Comparison of ENCODE assay signal across 18 cellular contexts in the genomic region with DNA sequence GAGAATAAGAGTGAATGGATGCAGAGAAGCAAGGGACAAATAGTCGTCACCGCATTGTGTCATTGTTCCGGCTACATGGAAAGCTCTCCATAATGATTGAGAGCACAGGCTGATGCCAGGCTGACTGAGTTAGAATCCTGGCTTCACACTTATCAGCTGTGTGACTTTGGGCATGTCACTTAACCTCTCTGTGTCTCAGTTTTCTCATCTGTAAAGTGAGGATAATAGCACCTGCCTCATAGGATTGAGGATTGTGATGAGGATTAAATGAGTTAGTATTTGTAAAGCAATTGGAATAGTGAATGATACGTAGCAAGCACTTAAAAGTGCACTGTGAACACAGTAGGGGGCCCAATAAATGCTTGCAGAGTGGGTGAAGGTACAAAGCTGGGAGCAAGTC. TPM values are rescaled to one million over a fixed set of nuclear protein-coding genes. Genes with fewer than 3 reads are reported as not detected.
DNase-seq lines count a peak whose midpoint lies in the region; ATAC-seq, FAIRE-seq and TF ChIP-seq lines count a peak whose summit lies in the region.
"Had no signal": no experiment of that assay in that cellular context is flagged by ENCODE, and none has a peak within 500 bp of the region (broad histone marks: within the 10 kb centered on the region; RNA-seq: fewer than 3 reads in every experiment).

No MANE protein-coding gene starts in this region.

- intact Hi-C loops in GM12878 (cut with micrococcal nuclease; ENCODE audit: unreplicated experiment), result no loop called here

- H3K18ac ChIP-seq in H1 (ENCODE audit: extremely low read depth, low read length), result no peak overlapping the region

- H4K91ac ChIP-seq in H1 (replicated peaks; ENCODE audit: insufficient read length, low read length), result peak overlapping the region; percentile 15

- WGBS in GM12878 (ENCODE audit: insufficient coverage, insufficient replicate concordance, low lambda C conversion rate, missing lambda C conversion rate), result 69% methylated on average over 4 of the region's 4 CpGs
- WGBS in H1 (ENCODE audit: extremely low coverage in 1 of 2, insufficient coverage in 1 of 2, insufficient read length in 1 of 2, insufficient replicate concordance in 2 of 2, low coverage in 1 of 2, low lambda C conversion rate in 2 of 2, missing lambda C conversion rate in 1 of 2), 2 experiments, result 89 to 100% methylated on average over 1 to 4 of the region's 4 CpGs

- H3K27ac ChIP-seq in BLaER1 (no peak overlapping the region), Karpas-422 (ENCODE audit: low read length) (no peak overlapping the region), GM12878 (ENCODE audit: control insufficient read depth, insufficient read depth) (no peak overlapping the region), H1 (ENCODE audit: low read depth, low read length) (no peak overlapping the region)
- H3K27ac ChIP-seq: HL-60 had no signal

- BruUV-seq in GM12878 (replicated peaks; lab: Mats Ljungman, UMichigan), result no TSS peak

- H2BK12ac ChIP-seq in H1 (ENCODE audit: low read depth, low read length), result peak overlapping the region; percentile 78; the same call in 1 of the 2 replicates

- no peak overlapping the region for H2AK5ac ChIP-seq in H1 (ENCODE audit: low read depth, low read length)

- H3K9me3 ChIP-seq in BLaER1 (no peaks in the 10 kb centered on the region), Karpas-422 (ENCODE audit: low read length) (no peaks in the 10 kb centered on the region), GM12878 (replicated peaks; ENCODE audit: control insufficient read depth, insufficient read depth, low read length) (no peaks in the 10 kb centered on the region), H1 (ENCODE audit: insufficient read depth in 2 of 2, low read depth in 1 of 2, low read length in 1 of 2) (no peaks in the 10 kb centered on the region)

- RAD21 ChIA-PET in GM12878 (lab: Charles Lee; ENCODE audit: unreplicated experiment), result interaction anchor here (1.0 to 2.0 kb wide), 4 partner anchors 45 to 179 kb away, joined by 3 to 9 read pairs (median 6); no protein-coding TSS in a partner anchor

- no peaks in the 10 kb centered on the region for H3K23me2 ChIP-seq in H1 (ENCODE audit: low read depth, low read length)

- TF ChIP-seq EP300 in GM12878 (IDR thresholded peaks at IDR 0.05; ENCODE audit: borderline replicate concordance in 1 of 2, control insufficient read depth in 1 of 2, low read depth in 2 of 2, low read length in 2 of 2) (no peak), H1 (IDR thresholded peaks at IDR 0.05; ENCODE audit: borderline replicate concordance in 1 of 2, low read depth in 2 of 2, low read length in 2 of 2) (no peak)

- H2BK20ac ChIP-seq in H1 (ENCODE audit: low read length), result peak overlapping the region; percentile 94

- DNase-seq in Karpas-422, result no peak
- DNase-seq in GM12878 (ENCODE audit: low read depth, low spot score), result no peak
- no peak for DNase-seq in H1 (ENCODE audit: low read depth in 1 of 2, low spot score in 2 of 2)
- no peak for DNase-seq in amygdala (lab: John Stamatoyannopoulos, UW)
- DNase-seq in NCI-H128 (lab: John Stamatoyannopoulos, UW; ENCODE audit: unreplicated experiment), result no peak
- DNase-seq in midbrain (lab: John Stamatoyannopoulos, UW), result no peak
- DNase-seq: ACHN; Calu3; CD8-positive, alpha-beta T cell; DMS53; DND-41; GOT3; H9 had no signal

- peak; percentile 19; the same call in 2 of the 3 replicates for ATAC-seq in GM12878
- ATAC-seq in activated CD4-positive, CD25-positive, alpha-beta regulatory T cell treated with anti-CD3 and anti-CD28 coated beads, Interleukin-2, amount 50 U/mL, for 24 hours, result no peak
- ATAC-seq: CD8-positive, alpha-beta T cell had no signal

- H3K79me2 ChIP-seq in Karpas-422 (ENCODE audit: low read length) (no peaks in the 10 kb centered on the region), GM12878 (ENCODE audit: control insufficient read depth, insufficient read depth, low read length) (no peaks in the 10 kb centered on the region), H1 (ENCODE audit: control insufficient read depth in 1 of 2, insufficient read depth in 2 of 2, low read length in 2 of 2) (no peaks in the 10 kb centered on the region)

- TF ChIP-seq CTCF in GM12878 (IDR thresholded peaks at IDR 0.05 in 2 of 3, conservative IDR thresholded peaks at IDR 0.05 in 1 of 3; ENCODE audit: control insufficient read depth in 2 of 3, extremely low read depth in 1 of 3, insufficient read depth in 1 of 3, low read depth in 3 of 3, low read length in 3 of 3) (no peak), H1 (IDR thresholded peaks at IDR 0.05; ENCODE audit: control extremely low read depth in 1 of 3, insufficient read depth in 1 of 3, low read depth in 1 of 3, low read length in 3 of 3) (no peak)

- no peaks in the 10 kb centered on the region for H3K36me3 ChIP-seq in BLaER1
- H3K36me3 ChIP-seq in Karpas-422 (ENCODE audit: insufficient read depth, low read length), result no peaks in the 10 kb centered on the region
- H3K36me3 ChIP-seq in GM12878 (ENCODE audit: control insufficient read depth in 2 of 2, insufficient read depth in 2 of 2, low read length in 1 of 2), result no peaks in the 10 kb centered on the region
- H3K36me3 ChIP-seq in H1 (ENCODE audit: control insufficient read depth in 2 of 4, insufficient read depth in 4 of 4, low read length in 3 of 4), result no peaks in the 10 kb centered on the region

- POLR2A ChIA-PET in GM12878 (lab: Charles Lee), result no interaction called here
- POLR2A ChIA-PET in H1 (lab: Charles Lee; ENCODE audit: partially characterized antibody), result interaction anchor here (1.8 kb wide), 1 partner anchor 45 kb away, joined by 4 read pairs; no protein-coding TSS in a partner anchor

- no peaks in the 10 kb centered on the region for H3K79me1 ChIP-seq in H1 (ENCODE audit: low read depth, low read length)

- H3K27me3 ChIP-seq in BLaER1 (no peaks in the 10 kb centered on the region), Karpas-422 (ENCODE audit: low read length) (no peaks in the 10 kb centered on the region; the same call in 1 of the 2 replicates), GM12878 (replicated peaks in 1 of 2; ENCODE audit: control insufficient read depth in 2 of 2, insufficient read depth in 2 of 2, low read length in 1 of 2) (no peaks in the 10 kb centered on the region), H1 (replicated peaks in 1 of 4; ENCODE audit: control insufficient read depth in 3 of 4, extremely low read depth in 1 of 4, insufficient read depth in 3 of 4, low read length in 3 of 4) (no peaks in the 10 kb centered on the region; a peak in 1 of 7 replicates)

- H2BK5ac ChIP-seq in H1 (ENCODE audit: low read depth, low read length), result no peak overlapping the region

- H3K9ac ChIP-seq in BLaER1, result no peak overlapping the region
- H3K9ac ChIP-seq in Karpas-422 (ENCODE audit: low read length), result no peak overlapping the region
- no peak overlapping the region for H3K9ac ChIP-seq in GM12878 (ENCODE audit: control insufficient read depth, insufficient read depth, low read length)
- H3K9ac ChIP-seq in H1 (replicated peaks in 1 of 4; ENCODE audit: extremely low read depth in 1 of 4, low read depth in 3 of 4, low read length in 3 of 4), result no peak overlapping the region

- H3K4ac ChIP-seq in H1 (replicated peaks; ENCODE audit: insufficient read length, low read depth, low read length), result no peak overlapping the region

- SMC1A ChIA-PET in GM12878 (lab: Charles Lee; ENCODE audit: uncharacterized antibody, unreplicated experiment), result interaction anchor here (0.7 to 2.6 kb wide), 7 partner anchors 21 to 129 kb away, joined by 3 to 21 read pairs (median 4); a partner anchor contains a TSS

- H3K4me2 ChIP-seq in BLaER1 (peak overlapping the region; percentile 13; the same call in 1 of the 2 replicates), Karpas-422 (ENCODE audit: low read depth, low read length, poor library complexity, severe bottlenecking) (peak overlapping the region; percentile 31), GM12878 (ENCODE audit: control insufficient read depth, insufficient read depth) (peak overlapping the region; percentile 23; the same call in 1 of the 2 replicates), H1 (ENCODE audit: insufficient read depth in 1 of 2, low read depth in 2 of 2, low read length in 2 of 2) (no peak overlapping the region)

- no peaks in the 10 kb centered on the region for H3K9me2 ChIP-seq in Karpas-422 (replicated peaks; ENCODE audit: insufficient read depth, low read length)

- no peak overlapping the region for H3K23ac ChIP-seq in H1 (ENCODE audit: insufficient read length)

- no peak overlapping the region for H4K8ac ChIP-seq in H1 (ENCODE audit: extremely low read depth, insufficient read depth, low read length)

- peak overlapping the region; percentile 76; the same call in 1 of the 2 replicates for H2BK15ac ChIP-seq in H1 (ENCODE audit: low read length)

- no peaks in the 10 kb centered on the region for H4K20me1 ChIP-seq in BLaER1
- no peaks in the 10 kb centered on the region for H4K20me1 ChIP-seq in Karpas-422 (ENCODE audit: insufficient read depth, low read depth, low read length)
- no peaks in the 10 kb centered on the region for H4K20me1 ChIP-seq in GM12878 (ENCODE audit: control insufficient read depth, insufficient read depth)
- H4K20me1 ChIP-seq in H1 (replicated peaks in 1 of 2; ENCODE audit: control insufficient read depth in 1 of 2, insufficient read depth in 2 of 2, low read length in 2 of 2), result no peaks in the 10 kb centered on the region

- FAIRE-seq in GM12878 (lab: Jason Lieb, UNC) (no peak), H1 (lab: Jason Lieb, UNC) (no peak)
- FAIRE-seq: G401.6, GM18507 had no signal

- H3K56ac ChIP-seq in H1 (replicated peaks; ENCODE audit: insufficient read length, low read depth, low read length), result no peak overlapping the region

- no peak for TF ChIP-seq POLR2A in GM12878 (IDR thresholded peaks at IDR 0.05; ENCODE audit: low read depth, low read length)
- no peak for TF ChIP-seq POLR2A in H1 (IDR thresholded peaks at IDR 0.05; ENCODE audit: control extremely low read depth in 1 of 2, low read depth in 2 of 2, low read length in 2 of 2)

- TF ChIP-seq RAD21 in GM12878 (IDR thresholded peaks at IDR 0.05; ENCODE audit: insufficient read depth, low read depth, low read length) (no peak), H1 (IDR thresholded peaks at IDR 0.05 in 1 of 2, conservative IDR thresholded peaks at IDR 0.05 in 1 of 2; ENCODE audit: low read depth in 2 of 2, low read length in 2 of 2) (no peak)

- no peak overlapping the region for H4K5ac ChIP-seq in H1 (ENCODE audit: insufficient read length, low read depth, low read length)

- CTCF ChIA-PET in GM12878 (lab: Yijun Ruan, JAX) (interaction anchor here (0.6 to 2.5 kb wide), 7 partner anchors 8 to 615 kb away, joined by 3 to 17 read pairs (median 4); a partner anchor contains a TSS), H1 (lab: Charles Lee; ENCODE audit: partially characterized antibody) (interaction anchor here (0.5 to 1.9 kb wide), 8 partner anchors 11 to 1185 kb away, joined by 3 to 6 read pairs (median 3); a partner anchor contains a TSS)

- H2AFZ ChIP-seq in Karpas-422 (ENCODE audit: low read length) (no peak overlapping the region), GM12878 (ENCODE audit: control insufficient read depth, low read depth, low read length) (no peak overlapping the region), H1 (ENCODE audit: low read length) (no peak overlapping the region)

- no peak overlapping the region for H3K14ac ChIP-seq in H1 (ENCODE audit: insufficient read length)

- H2BK120ac ChIP-seq in H1 (replicated peaks; ENCODE audit: low read depth, low read length), result no peak overlapping the region

- no peak overlapping the region for H3K4me3 ChIP-seq in BLaER1
- H3K4me3 ChIP-seq in Karpas-422 (ENCODE audit: low read length), result no peak overlapping the region
- H3K4me3 ChIP-seq in GM12878, result no peak overlapping the region
- H3K4me3 ChIP-seq in H1 (ENCODE audit: extremely low read depth in 1 of 4, insufficient read depth in 2 of 4, low read depth in 3 of 4, low read length in 4 of 4), result no peak overlapping the region

- in situ Hi-C loops in GM12878 (cut with MboI), result no loop called here

- H3K4me1 ChIP-seq in BLaER1 (peaks cover 11% of the 10 kb centered on the region), Karpas-422 (ENCODE audit: low read length) (peaks cover 27% of the 10 kb centered on the region), GM12878 (ENCODE audit: control insufficient read depth, insufficient read depth, low read length) (peaks cover 13% of the 10 kb centered on the region), H1 (replicated peaks in 1 of 4; ENCODE audit: control insufficient read depth in 3 of 4, insufficient read depth in 4 of 4, low read length in 3 of 4) (peaks cover 7 to 15% (median 11%) of the 10 kb centered on the region in 4 experiments)

RNA-seq across cellular contexts. Expression of a gene that starts 45.7 kb away (rescaled TPM):
- 0.97 and 3.2 TPM in 2 replicates for total RNA-seq in Karpas-422 (2014; rRNA removed; shearing (Covaris generic); ENCODE audit: low replicate concordance)
- total RNA-seq in GM12878 (2013; cell fraction: nucleolus; rRNA removed), result 19.2 and 21.6 TPM in 2 replicates
- total RNA-seq in GM12878 (2014; rRNA removed) (5.7 and 6.4 TPM in 2 replicates), GM12878 (2014; rRNA removed; fragmentation: Illumina TruSeq; extraction: Trizol) (3.5 and 3.8 TPM in 2 replicates), GM12878 (2021) (4.7 and 5.8 TPM in 2 replicates)
- 9.0 TPM for polyA plus RNA-seq in GM12878 (2011; ENCODE audit: low read depth)
- polyA plus RNA-seq in GM12878 (2011; rRNA removed) (3.3 and 3.5 TPM in 2 replicates), GM12878 (2014; fragmentation: Illumina TruSeq; extraction: Trizol) (4.6 and 4.9 TPM in 2 replicates), GM12878 (2014; fragmentation: Nextera tagmentation; extraction: Ambion mirVana) (1 to 10 TPM; 1.8 to 2.7 TPM), GM12878 (2014; rRNA removed) (6.1 and 8.3 TPM in 2 replicates), GM12878 (2016; fragmentation: Nextera tagmentation; extraction: Ambion mirVana) (1 to 10 TPM; 4.6 to 6.7 TPM), H1 (2011; rRNA removed) (5.2 and 9.9 TPM in 2 replicates)
- 3.5 and 4.3 TPM in 2 replicates for polyA plus RNA-seq in GM12878 (2011; cell fraction: cytosol; rRNA removed)
- polyA plus RNA-seq in GM12878 (2011; cell fraction: nucleus; rRNA removed), result 7.5 TPM in 2 replicates
- polyA plus RNA-seq in GM12878 (2012), result 10.0 and 12.0 TPM in 2 replicates
- 2.4 and 4.1 TPM in 2 replicates for polyA minus RNA-seq in GM12878 (2011; rRNA and poly(A)+ RNA removed)
- 1.3 and 1.6 TPM in 2 replicates for polyA minus RNA-seq in GM12878 (2011; cell fraction: cytosol; rRNA and poly(A)+ RNA removed)
- 2.4 and 4.3 TPM in 2 replicates for polyA minus RNA-seq in GM12878 (2011; cell fraction: nucleus; rRNA and poly(A)+ RNA removed)
- 2.1 and 4.3 TPM in 2 replicates for total RNA-seq in H1 (2021; fragmentation: NEBNext Ultra II Directional; extraction: Animal tissue kit (Norgen Biotek cat#: 25700))
- polyA plus RNA-seq in H1 (2011; cell fraction: cytosol; rRNA removed), result 8.5 TPM
- polyA plus RNA-seq in H1 (2011; cell fraction: nucleus; rRNA removed), result 11.3 TPM
- 3.9 to 7.8 TPM (median 6.0 TPM) in 4 replicates for polyA plus RNA-seq in H1 (2012, experiment 1 of 2)
- 8.1 TPM for polyA plus RNA-seq in H1 (2012, experiment 2 of 2)
- polyA plus RNA-seq in H1 (2013, experiment 1 of 2), result 5.0 TPM
- polyA plus RNA-seq in H1 (2013, experiment 2 of 2), result 3.9 TPM
- polyA minus RNA-seq in H1 (2011; rRNA and poly(A)+ RNA removed), result 2.4 and 3.8 TPM in 2 replicates
- polyA minus RNA-seq in H1 (2011; cell fraction: cytosol; rRNA and poly(A)+ RNA removed), result 2.0 TPM
- polyA minus RNA-seq in H1 (2011; cell fraction: nucleus; rRNA and poly(A)+ RNA removed), result 3.0 TPM

Comparison
In these comparisons a context has a peak if more than half of its experiments do, and no peak if none do; other contexts are left out.
1. H3K4me2 ChIP-seq: peak in BLaER1 (single experiment), Karpas-422 (single experiment) and GM12878 (single experiment); none in H1 (0 of 2).